In the genomic region with DNA sequence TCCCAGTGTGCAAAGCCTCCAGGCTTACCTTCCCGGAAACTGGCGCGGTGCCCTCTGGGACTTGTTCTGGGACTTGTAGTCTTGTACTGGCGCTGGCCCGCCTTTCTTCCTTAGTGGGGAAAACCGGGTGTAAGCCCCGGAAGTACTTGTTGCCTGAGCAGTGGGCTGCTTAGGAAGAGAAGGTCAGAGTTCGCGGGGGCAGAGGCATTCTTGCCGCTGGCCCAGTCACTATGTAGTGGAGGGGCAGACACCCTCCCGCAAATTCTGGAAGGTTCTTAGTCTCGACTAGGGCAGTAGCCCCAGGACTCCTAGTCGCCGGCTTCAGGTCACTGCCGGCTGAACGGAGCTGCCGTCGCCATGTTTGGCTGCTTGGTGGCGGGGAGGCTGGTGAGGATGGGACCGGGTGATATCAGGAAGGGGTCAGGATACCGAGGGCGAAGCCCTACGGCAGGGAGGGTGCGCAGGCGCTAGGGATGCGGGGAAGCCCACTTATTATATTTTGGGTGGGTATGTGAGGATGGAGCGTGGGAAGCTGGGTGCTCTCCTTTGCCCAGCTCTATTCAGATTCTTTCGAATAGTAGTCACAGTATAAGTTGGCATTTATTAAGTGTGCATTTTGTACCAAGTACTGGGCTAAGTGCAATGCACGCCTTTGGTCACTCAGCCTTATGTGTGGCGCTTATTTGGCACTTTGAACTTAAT, we compare ENCODE assay signal across 1 cellular context.
TF ChIP-seq lines count a peak whose summit lies in the region.

A gene with protein sequence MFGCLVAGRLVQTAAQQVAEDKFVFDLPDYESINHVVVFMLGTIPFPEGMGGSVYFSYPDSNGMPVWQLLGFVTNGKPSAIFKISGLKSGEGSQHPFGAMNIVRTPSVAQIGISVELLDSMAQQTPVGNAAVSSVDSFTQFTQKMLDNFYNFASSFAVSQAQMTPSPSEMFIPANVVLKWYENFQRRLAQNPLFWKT (plus strand): TSS at position 149 of the 702 bp plus-strand sequence. CDS start 209 bp downstream, at position 358.

TF ChIP-seq in SK-N-SH, 30 proteins besides CTCF, POLR2A, EP300 and RAD21 (continued from another document):
- TF ChIP-seq CHD2 (IDR thresholded peaks at IDR 0.05; ENCODE audit: low read length, partially characterized antibody) (peak; percentile 97), FOXJ3 (CRISPR knock-in tag; IDR thresholded peaks at IDR 0.05) (no peak), YY1 (IDR thresholded peaks at IDR 0.05; ENCODE audit: low read depth) (peak; percentile 92), RCOR1 (IDR thresholded peaks at IDR 0.05; ENCODE audit: low read length) (peak; percentile 29; the same call in 1 of the 2 replicates), RXRA (IDR thresholded peaks at IDR 0.05; ENCODE audit: borderline replicate concordance, low read depth) (no peak), GATA2 (CRISPR knock-in tag; IDR thresholded peaks at IDR 0.05) (no peak), ELF1 (IDR thresholded peaks at IDR 0.05) (peak; percentile 95)
- TF ChIP-seq, protein P1, sequence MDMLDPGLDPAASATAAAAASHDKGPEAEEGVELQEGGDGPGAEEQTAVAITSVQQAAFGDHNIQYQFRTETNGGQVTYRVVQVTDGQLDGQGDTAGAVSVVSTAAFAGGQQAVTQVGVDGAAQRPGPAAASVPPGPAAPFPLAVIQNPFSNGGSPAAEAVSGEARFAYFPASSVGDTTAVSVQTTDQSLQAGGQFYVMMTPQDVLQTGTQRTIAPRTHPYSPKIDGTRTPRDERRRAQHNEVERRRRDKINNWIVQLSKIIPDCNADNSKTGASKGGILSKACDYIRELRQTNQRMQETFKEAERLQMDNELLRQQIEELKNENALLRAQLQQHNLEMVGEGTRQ (IDR thresholded peaks at IDR 0.05; ENCODE audit: borderline replicate concordance, low read depth, low read length): no peak
- TF ChIP-seq, protein P2, sequence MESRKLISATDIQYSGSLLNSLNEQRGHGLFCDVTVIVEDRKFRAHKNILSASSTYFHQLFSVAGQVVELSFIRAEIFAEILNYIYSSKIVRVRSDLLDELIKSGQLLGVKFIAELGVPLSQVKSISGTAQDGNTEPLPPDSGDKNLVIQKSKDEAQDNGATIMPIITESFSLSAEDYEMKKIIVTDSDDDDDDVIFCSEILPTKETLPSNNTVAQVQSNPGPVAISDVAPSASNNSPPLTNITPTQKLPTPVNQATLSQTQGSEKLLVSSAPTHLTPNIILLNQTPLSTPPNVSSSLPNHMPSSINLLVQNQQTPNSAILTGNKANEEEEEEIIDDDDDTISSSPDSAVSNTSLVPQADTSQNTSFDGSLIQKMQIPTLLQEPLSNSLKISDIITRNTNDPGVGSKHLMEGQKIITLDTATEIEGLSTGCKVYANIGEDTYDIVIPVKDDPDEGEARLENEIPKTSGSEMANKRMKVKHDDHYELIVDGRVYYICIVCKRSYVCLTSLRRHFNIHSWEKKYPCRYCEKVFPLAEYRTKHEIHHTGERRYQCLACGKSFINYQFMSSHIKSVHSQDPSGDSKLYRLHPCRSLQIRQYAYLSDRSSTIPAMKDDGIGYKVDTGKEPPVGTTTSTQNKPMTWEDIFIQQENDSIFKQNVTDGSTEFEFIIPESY (IDR thresholded peaks at IDR 0.05; ENCODE audit: borderline replicate concordance, low read depth): 0 out of 2 replicates have a peak, but pooled peaks have one; percentile 32
